ENCODE assay signal across 8 cellular contexts in genomic region chr17:45135192-45135977, GRCh38. TPM values are rescaled to one million over a fixed set of nuclear protein-coding genes. Genes with fewer than 3 reads are reported as not detected.
DNase-seq lines count a peak whose midpoint lies in the region; ATAC-seq and TF ChIP-seq lines count a peak whose summit lies in the region.

A gene with protein sequence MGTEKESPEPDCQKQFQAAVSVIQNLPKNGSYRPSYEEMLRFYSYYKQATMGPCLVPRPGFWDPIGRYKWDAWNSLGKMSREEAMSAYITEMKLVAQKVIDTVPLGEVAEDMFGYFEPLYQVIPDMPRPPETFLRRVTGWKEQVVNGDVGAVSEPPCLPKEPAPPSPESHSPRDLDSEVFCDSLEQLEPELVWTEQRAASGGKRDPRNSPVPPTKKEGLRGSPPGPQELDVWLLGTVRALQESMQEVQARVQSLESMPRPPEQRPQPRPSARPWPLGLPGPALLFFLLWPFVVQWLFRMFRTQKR (plus strand): TSS chr17:45135687. CDS start chr17:45136145, 458 bp downstream.

- TF ChIP-seq CTCF in GM12875 (IDR thresholded peaks at IDR 0.05; ENCODE audit: borderline replicate concordance, insufficient read depth, low read depth, low read length) (peak; percentile 100), adrenal gland (IDR thresholded peaks at IDR 0.05) (peak; percentile 100), heart left ventricle (IDR thresholded peaks at IDR 0.05) (peak in 11 of 12 donors; percentile 99 to 100 (median 100)), upper lobe of right lung (IDR thresholded peaks at IDR 0.05) (peak; percentile 99)

- no peaks in the 10 kb centered on the region for H3K9me3 Mint-ChIP-seq in T-cell

- peak; percentile 85 for ATAC-seq in HG02798 (IDR thresholded peaks at IDR 0.05; ENCODE audit: poor library complexity, unreplicated experiment)
- peak; percentile 84 to 86 (median 85) for ATAC-seq in T-cell (replicated peaks in 1 of 4)
- ATAC-seq in heart left ventricle = peak; percentile 79 to 89 (median 84)
- peak; percentile 90 for ATAC-seq in upper lobe of right lung

- intact Hi-C loops in adrenal gland (cut with DNase I) (loop anchor here (5.0 to 10.0 kb wide), 2 partner anchors 62 to 361 kb away; no protein-coding TSS in a partner anchor), heart left ventricle (cut with DNase I) (loop anchor here (1.0 to 10.0 kb wide), 9 partner anchors 61 to 361 kb away; partner anchors contain the start of gene DCAKD (in 1 of the 10)), posterior cingulate gyrus (cut with DNase I) (loop anchor here (1.0 to 10.0 kb wide), 2 partner anchors 62 to 361 kb away; no protein-coding TSS in a partner anchor), upper lobe of right lung (cut with DNase I) (loop anchor here (5.0 kb wide), 1 partner anchor 62 kb away; no protein-coding TSS in a partner anchor)

- H3K4me3 ChIP-seq in GM12875 (ENCODE audit: low read depth, low read length) = peak within 1 kb of the TSS; percentile 64
- peak within 1 kb of the TSS in 2 of 4 donors; percentile 73 to 86 for H3K4me3 ChIP-seq in adrenal gland
- H3K4me3 ChIP-seq in heart left ventricle = peak within 1 kb of the TSS; percentile 56 to 92 (median 68)
- H3K4me3 ChIP-seq in upper lobe of right lung = peak within 1 kb of the TSS; percentile 89

- no peaks in the 10 kb centered on the region for H3K27me3 ChIP-seq in adrenal gland
- no peaks in the 10 kb centered on the region for H3K27me3 ChIP-seq in heart left ventricle
- H3K27me3 ChIP-seq in upper lobe of right lung = no peaks in the 10 kb centered on the region

- 5 to 14% (median 6%) methylated on average over 13 to 40 of the region's 40 CpGs for WGBS in adrenal gland, 4 donors
- 7 to 12% (median 7%) methylated on average over 31 to 40 of the region's 40 CpGs for WGBS in heart left ventricle, 4 donors

- H3K9me3 ChIP-seq in adrenal gland (replicated peaks in 1 of 3) = no peaks in the 10 kb centered on the region
- H3K9me3 ChIP-seq in heart left ventricle = no peaks in the 10 kb centered on the region
- H3K9me3 ChIP-seq in upper lobe of right lung = no peaks in the 10 kb centered on the region

- H3K27ac Mint-ChIP-seq in T-cell = peak within 1 kb of the TSS; percentile 78 to 86

- peak; percentile 99 for DNase-seq in NCI-H1436 (lab: John Stamatoyannopoulos, UW)
- peak; percentile 92 to 99 (median 96) for DNase-seq in T-cell
- peak; percentile 95 to 99 (median 97) for DNase-seq in adrenal gland
- DNase-seq in heart left ventricle = peak; percentile 95 to 97 (median 96)
- peak; percentile 89 to 99 (median 94) for DNase-seq in posterior cingulate gyrus
- peak; percentile 97 for DNase-seq in upper lobe of right lung

- TF ChIP-seq POLR2A in adrenal gland (IDR thresholded peaks at IDR 0.05) (peak; percentile 22 to 42), heart left ventricle (IDR thresholded peaks at IDR 0.05) (peak in 1 of 2 donors; percentile 81)

- peaks cover 0 to 6% of the 10 kb centered on the region in 2 donors for H3K36me3 ChIP-seq in adrenal gland (replicated peaks in 1 of 2)
- peaks cover 0 to 10% (median 0%) of the 10 kb centered on the region in 9 donors for H3K36me3 ChIP-seq in heart left ventricle
- no peaks in the 10 kb centered on the region for H3K36me3 ChIP-seq in upper lobe of right lung

- H3K36me3 Mint-ChIP-seq in T-cell = peaks cover 2% of the 10 kb centered on the region

- H3K4me3 Mint-ChIP-seq in T-cell = peak within 1 kb of the TSS; percentile 84 to 88 (median 84)

- CTCF ChIA-PET in T-cell (lab: Charles Lee) = interaction anchor here (0.6 to 4.8 kb wide), 53 partner anchors 9 to 1071 kb away, joined by 3 to 277 read pairs (median 5); partner anchors contain the start of genes HEXIM1 (in 2 of the 2), HEXIM2 (in 2 of the 2) and NMT1 (in 1 of the 2)

- H3K4me1 ChIP-seq in adrenal gland (replicated peaks in 1 of 2) = peaks cover 19 to 33% of the 10 kb centered on the region in 2 donors
- H3K4me1 ChIP-seq in heart left ventricle = peaks cover 0 to 40% (median 28%) of the 10 kb centered on the region in 12 donors
- peaks cover 21% of the 10 kb centered on the region for H3K4me1 ChIP-seq in upper lobe of right lung

- H3K27ac ChIP-seq in adrenal gland (peak within 1 kb of the TSS in 4 of 5 donors; percentile 29 to 87 (median 75)), heart left ventricle (peak within 1 kb of the TSS in 11 of 12 donors; percentile 66 to 91 (median 78)), upper lobe of right lung (peak within 1 kb of the TSS; percentile 86)

- no peaks in the 10 kb centered on the region for H3K27me3 Mint-ChIP-seq in T-cell

- peaks cover 17 to 23% (median 22%) of the 10 kb centered on the region in 3 donors for H3K4me1 Mint-ChIP-seq in T-cell

- POLR2A ChIA-PET in T-cell (lab: Charles Lee) = interaction anchor here (0.6 to 1.3 kb wide), 6 partner anchors 13 to 1767 kb away, joined by 3 to 18 read pairs (median 5); partner anchors contain the start of gene HEXIM1 (in 2 of the 2)

RNA-seq across cellular contexts. Expression of the gene that starts here (rescaled TPM):
- 10 to 100 TPM; 28.4 to 48.5 (median 38.9) TPM for total RNA-seq in T-cell
- 10 to 100 TPM; 13.1 to 30.6 (median 23.6) TPM for total RNA-seq in adrenal gland
- polyA plus RNA-seq in adrenal gland = 10 to 100 TPM in 2 of 3 donors, 1 to 10 TPM in 1; 7.9 to 71.3 (median 44.5) TPM
- 1 to 10 TPM; 4.1 to 9.8 (median 6.3) TPM for total RNA-seq in heart left ventricle
- 1 to 10 TPM; 3.3 to 8.8 TPM for polyA plus RNA-seq in heart left ventricle
- total RNA-seq in upper lobe of right lung = 16.3 TPM
